Comparison of ENCODE assay signal across 2 cellular contexts in the genomic region with DNA sequence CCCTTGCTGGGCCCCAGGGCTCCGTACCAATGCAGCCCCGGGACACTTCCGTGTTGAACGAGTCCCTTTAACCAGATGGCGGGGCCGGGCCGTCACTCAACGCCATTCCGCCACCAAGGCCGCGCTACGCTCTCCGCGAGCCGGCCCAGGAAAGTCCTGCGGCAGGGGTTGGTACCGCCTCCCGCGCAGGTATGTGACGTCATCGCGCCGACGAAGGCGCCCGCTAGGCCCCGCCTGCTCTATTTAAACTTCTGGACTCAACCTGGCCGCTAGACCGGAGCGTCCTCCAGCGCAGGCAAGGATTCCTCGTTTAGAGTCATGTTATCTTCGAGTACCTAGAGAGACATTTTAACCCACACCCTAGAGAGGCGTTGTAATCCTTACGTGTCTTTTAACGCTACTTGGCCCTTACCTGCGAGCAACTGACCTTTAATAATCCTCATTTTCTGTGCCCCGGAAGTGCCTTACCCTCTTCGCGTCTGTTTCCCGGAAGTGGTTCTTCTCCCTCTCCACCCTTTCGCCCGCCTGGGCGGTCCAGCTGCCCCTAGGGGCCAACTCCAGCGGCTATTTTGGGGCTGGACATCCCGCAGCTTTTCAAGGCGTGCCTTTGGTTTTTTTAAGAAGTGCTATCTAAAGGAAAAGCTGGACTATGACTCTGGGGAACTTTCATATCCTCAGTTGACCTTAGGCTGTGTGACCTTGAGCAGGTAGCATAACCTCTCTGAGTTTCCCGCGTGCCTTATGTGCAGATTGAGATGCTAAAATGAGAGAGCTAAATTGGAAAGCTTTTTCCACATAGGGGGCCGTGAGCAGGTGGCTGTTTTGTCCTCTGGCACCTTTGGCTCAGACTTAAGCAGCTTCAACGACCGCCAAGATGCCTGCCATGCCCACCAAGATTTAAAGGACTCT.
TF ChIP-seq lines count a peak whose summit lies in the region.

A gene with protein sequence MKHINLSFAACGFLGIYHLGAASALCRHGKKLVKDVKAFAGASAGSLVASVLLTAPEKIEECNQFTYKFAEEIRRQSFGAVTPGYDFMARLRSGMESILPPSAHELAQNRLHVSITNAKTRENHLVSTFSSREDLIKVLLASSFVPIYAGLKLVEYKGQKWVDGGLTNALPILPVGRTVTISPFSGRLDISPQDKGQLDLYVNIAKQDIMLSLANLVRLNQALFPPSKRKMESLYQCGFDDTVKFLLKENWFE (minus strand): TSS at position 155 of the 909 bp plus-strand sequence. CDS start 1,294 bp downstream, outside the sequence.

TF ChIP-seq in GM23338, 12 proteins besides CTCF, POLR2A, EP300 and RAD21 (continued from another document):
- TF ChIP-seq, protein P1, sequence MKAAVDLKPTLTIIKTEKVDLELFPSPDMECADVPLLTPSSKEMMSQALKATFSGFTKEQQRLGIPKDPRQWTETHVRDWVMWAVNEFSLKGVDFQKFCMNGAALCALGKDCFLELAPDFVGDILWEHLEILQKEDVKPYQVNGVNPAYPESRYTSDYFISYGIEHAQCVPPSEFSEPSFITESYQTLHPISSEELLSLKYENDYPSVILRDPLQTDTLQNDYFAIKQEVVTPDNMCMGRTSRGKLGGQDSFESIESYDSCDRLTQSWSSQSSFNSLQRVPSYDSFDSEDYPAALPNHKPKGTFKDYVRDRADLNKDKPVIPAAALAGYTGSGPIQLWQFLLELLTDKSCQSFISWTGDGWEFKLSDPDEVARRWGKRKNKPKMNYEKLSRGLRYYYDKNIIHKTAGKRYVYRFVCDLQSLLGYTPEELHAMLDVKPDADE (IDR thresholded peaks at IDR 0.05): no peak; the same call in 1 of the 2 replicates
- TF ChIP-seq CREB1 (CRISPR knock-in tag; IDR thresholded peaks at IDR 0.05; ENCODE audit: low read depth) (peak; percentile 97), JUNB (IDR thresholded peaks at IDR 0.05; ENCODE audit: unreplicated experiment) (no peak), EZH2 (IDR thresholded peaks at IDR 0.05; ENCODE audit: low read depth, unreplicated experiment) (no peak)
- TF ChIP-seq, protein P2, sequence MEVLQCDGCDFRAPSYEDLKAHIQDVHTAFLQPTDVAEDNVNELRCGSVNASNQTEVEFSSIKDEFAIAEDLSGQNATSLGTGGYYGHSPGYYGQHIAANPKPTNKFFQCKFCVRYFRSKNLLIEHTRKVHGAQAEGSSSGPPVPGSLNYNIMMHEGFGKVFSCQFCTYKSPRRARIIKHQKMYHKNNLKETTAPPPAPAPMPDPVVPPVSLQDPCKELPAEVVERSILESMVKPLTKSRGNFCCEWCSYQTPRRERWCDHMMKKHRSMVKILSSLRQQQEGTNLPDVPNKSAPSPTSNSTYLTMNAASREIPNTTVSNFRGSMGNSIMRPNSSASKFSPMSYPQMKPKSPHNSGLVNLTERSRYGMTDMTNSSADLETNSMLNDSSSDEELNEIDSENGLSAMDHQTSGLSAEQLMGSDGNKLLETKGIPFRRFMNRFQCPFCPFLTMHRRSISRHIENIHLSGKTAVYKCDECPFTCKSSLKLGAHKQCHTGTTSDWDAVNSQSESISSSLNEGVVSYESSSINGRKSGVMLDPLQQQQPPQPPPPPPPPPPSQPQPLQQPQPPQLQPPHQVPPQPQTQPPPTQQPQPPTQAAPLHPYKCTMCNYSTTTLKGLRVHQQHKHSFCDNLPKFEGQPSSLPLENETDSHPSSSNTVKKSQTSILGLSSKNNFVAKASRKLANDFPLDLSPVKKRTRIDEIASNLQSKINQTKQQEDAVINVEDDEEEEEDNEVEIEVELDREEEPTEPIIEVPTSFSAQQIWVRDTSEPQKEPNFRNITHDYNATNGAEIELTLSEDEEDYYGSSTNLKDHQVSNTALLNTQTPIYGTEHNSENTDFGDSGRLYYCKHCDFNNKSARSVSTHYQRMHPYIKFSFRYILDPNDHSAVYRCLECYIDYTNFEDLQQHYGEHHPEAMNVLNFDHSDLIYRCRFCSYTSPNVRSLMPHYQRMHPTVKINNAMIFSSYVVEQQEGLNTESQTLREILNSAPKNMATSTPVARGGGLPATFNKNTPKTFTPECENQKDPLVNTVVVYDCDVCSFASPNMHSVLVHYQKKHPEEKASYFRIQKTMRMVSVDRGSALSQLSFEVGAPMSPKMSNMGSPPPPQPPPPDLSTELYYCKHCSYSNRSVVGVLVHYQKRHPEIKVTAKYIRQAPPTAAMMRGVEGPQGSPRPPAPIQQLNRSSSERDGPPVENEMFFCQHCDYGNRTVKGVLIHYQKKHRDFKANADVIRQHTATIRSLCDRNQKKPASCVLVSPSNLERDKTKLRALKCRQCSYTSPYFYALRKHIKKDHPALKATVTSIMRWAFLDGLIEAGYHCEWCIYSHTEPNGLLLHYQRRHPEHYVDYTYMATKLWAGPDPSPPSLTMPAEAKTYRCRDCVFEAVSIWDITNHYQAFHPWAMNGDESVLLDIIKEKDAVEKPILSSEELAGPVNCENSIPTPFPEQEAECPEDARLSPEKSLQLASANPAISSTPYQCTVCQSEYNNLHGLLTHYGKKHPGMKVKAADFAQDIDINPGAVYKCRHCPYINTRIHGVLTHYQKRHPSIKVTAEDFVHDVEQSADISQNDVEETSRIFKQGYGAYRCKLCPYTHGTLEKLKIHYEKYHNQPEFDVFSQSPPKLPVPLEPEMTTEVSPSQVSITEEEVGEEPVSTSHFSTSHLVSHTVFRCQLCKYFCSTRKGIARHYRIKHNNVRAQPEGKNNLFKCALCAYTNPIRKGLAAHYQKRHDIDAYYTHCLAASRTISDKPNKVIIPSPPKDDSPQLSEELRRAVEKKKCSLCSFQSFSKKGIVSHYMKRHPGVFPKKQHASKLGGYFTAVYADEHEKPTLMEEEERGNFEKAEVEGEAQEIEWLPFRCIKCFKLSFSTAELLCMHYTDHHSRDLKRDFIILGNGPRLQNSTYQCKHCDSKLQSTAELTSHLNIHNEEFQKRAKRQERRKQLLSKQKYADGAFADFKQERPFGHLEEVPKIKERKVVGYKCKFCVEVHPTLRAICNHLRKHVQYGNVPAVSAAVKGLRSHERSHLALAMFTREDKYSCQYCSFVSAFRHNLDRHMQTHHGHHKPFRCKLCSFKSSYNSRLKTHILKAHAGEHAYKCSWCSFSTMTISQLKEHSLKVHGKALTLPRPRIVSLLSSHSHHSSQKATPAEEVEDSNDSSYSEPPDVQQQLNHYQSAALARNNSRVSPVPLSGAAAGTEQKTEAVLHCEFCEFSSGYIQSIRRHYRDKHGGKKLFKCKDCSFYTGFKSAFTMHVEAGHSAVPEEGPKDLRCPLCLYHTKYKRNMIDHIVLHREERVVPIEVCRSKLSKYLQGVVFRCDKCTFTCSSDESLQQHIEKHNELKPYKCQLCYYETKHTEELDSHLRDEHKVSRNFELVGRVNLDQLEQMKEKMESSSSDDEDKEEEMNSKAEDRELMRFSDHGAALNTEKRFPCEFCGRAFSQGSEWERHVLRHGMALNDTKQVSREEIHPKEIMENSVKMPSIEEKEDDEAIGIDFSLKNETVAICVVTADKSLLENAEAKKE (CRISPR knock-in tag; IDR thresholded peaks at IDR 0.05): no peak

TF ChIP-seq in WTC11, 78 proteins besides CTCF, POLR2A, EP300 and RAD21 (continued from another document):
- TF ChIP-seq, protein P3, sequence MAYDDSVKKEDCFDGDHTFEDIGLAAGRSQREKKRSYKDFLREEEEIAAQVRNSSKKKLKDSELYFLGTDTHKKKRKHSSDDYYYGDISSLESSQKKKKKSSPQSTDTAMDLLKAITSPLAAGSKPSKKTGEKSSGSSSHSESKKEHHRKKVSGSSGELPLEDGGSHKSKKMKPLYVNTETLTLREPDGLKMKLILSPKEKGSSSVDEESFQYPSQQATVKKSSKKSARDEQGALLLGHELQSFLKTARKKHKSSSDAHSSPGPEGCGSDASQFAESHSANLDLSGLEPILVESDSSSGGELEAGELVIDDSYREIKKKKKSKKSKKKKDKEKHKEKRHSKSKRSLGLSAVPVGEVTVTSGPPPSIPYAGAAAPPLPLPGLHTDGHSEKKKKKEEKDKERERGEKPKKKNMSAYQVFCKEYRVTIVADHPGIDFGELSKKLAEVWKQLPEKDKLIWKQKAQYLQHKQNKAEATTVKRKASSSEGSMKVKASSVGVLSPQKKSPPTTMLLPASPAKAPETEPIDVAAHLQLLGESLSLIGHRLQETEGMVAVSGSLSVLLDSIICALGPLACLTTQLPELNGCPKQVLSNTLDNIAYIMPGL (CRISPR knock-in tag; IDR thresholded peaks at IDR 0.05): peak; percentile 25; the same call in 1 of the 2 replicates
- TF ChIP-seq, protein P4, sequence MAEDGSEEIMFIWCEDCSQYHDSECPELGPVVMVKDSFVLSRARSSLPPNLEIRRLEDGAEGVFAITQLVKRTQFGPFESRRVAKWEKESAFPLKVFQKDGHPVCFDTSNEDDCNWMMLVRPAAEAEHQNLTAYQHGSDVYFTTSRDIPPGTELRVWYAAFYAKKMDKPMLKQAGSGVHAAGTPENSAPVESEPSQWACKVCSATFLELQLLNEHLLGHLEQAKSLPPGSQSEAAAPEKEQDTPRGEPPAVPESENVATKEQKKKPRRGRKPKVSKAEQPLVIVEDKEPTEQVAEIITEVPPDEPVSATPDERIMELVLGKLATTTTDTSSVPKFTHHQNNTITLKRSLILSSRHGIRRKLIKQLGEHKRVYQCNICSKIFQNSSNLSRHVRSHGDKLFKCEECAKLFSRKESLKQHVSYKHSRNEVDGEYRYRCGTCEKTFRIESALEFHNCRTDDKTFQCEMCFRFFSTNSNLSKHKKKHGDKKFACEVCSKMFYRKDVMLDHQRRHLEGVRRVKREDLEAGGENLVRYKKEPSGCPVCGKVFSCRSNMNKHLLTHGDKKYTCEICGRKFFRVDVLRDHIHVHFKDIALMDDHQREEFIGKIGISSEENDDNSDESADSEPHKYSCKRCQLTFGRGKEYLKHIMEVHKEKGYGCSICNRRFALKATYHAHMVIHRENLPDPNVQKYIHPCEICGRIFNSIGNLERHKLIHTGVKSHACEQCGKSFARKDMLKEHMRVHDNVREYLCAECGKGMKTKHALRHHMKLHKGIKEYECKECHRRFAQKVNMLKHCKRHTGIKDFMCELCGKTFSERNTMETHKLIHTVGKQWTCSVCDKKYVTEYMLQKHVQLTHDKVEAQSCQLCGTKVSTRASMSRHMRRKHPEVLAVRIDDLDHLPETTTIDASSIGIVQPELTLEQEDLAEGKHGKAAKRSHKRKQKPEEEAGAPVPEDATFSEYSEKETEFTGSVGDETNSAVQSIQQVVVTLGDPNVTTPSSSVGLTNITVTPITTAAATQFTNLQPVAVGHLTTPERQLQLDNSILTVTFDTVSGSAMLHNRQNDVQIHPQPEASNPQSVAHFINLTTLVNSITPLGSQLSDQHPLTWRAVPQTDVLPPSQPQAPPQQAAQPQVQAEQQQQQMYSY (CRISPR knock-in tag; IDR thresholded peaks at IDR 0.05): no peak
- no peak for TF ChIP-seq RORB (CRISPR knock-in tag; IDR thresholded peaks at IDR 0.05)
TF ChIP-seq in WTC11: peak in this region for 5.
